Comparison of ENCODE assay signal across 8 cellular contexts in the genomic region with DNA sequence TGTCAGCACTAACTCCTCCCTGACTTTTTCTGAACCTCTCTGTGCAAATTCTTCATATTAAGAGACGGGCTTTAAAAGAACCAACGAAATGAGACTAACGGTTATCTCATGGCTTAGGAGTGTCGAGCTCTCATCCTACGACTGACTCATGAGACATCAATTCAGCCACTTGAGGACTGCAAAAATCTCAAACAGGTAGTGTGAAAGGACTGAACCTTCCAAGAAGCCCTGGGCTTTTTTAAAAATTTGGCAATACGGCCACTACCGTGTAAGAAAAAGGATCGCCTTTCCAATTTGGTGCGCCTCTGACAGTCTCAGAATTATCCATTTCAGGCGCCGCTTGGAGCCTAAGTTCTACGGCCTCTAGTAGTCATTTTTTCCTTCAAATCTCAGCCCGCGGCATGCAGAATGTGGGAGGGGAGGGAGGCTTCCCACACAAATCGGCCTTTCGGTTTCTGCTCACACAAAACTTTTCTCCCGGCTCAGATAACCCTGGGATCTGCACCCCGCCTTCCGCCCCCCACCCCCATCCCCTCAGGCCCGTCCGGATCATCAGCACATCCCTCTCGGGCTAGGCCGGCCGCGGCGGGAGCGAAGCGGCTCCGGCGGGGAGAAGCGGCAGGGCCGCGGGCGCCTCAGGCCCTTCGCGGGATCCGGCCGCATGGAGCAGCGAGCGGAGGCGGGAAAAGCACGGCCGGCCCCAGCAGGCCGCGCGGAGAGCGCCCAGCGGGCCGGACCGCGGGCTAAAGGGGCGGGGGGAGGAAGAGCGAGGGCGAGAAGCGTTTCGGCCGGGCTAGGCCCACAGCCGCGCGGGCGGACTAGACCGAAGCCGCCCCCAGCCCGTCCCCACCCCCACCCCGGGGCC. TPM values are rescaled to one million over a fixed set of nuclear protein-coding genes. Genes with fewer than 3 reads are reported as not detected.
A peak's percentile ranks its signal among the peaks of the same experiment; 100 is the strongest.
DNase-seq lines count a peak whose midpoint lies in the region; ATAC-seq and TF ChIP-seq lines count a peak whose summit lies in the region.

No MANE protein-coding gene starts in this region.

- H3K27ac ChIP-seq in OCI-LY1 (ENCODE audit: low read depth, low read length, poor library complexity, severe bottlenecking), result peak overlapping the region; percentile 70
- H3K27ac ChIP-seq in tibial nerve, result peak overlapping the region; percentile 91 to 99 (median 98)

- no peaks in the 10 kb centered on the region for H3F3A ChIP-seq in OCI-LY1 (ENCODE audit: insufficient read depth, low read length)

- TF ChIP-seq POLR2A in tibial nerve (IDR thresholded peaks at IDR 0.05), result no peak

- no peaks in the 10 kb centered on the region for H3K9me2 ChIP-seq in OCI-LY1 (ENCODE audit: low read depth, low read length)

- peak overlapping the region; percentile 93 for H3K4me3 ChIP-seq in OCI-LY1 (ENCODE audit: low read depth, low read length, poor library complexity, severe bottlenecking)
- peak overlapping the region; percentile 71 to 84 for H3K4me3 ChIP-seq in foreskin fibroblast (ENCODE audit: low read depth in 1 of 2, low read length in 2 of 2)
- peak overlapping the region; percentile 66 to 85 (median 79) for H3K4me3 ChIP-seq in tibial nerve

- H3K79me2 ChIP-seq in OCI-LY1 (ENCODE audit: insufficient read depth, low read length), result peaks cover 53% of the 10 kb centered on the region

- TF ChIP-seq CTCF in OCI-LY1 (IDR thresholded peaks at IDR 0.05; ENCODE audit: low read length) (no peak), foreskin fibroblast (IDR thresholded peaks at IDR 0.05; ENCODE audit: low read depth, low read length) (no peak), tibial nerve (IDR thresholded peaks at IDR 0.05) (no peak)

- H3K4me1 ChIP-seq in OCI-LY1 (ENCODE audit: insufficient read depth, low read length, severe bottlenecking) (peaks cover 47% of the 10 kb centered on the region), tibial nerve (peaks cover 0 to 53% (median 42%) of the 10 kb centered on the region in 4 donors)

- peaks cover 11% of the 10 kb centered on the region; the same call in 1 of the 2 replicates for H4K20me1 ChIP-seq in OCI-LY1 (ENCODE audit: insufficient read depth, low read length)

- peaks cover 41% of the 10 kb centered on the region for H3K4me1 Mint-ChIP-seq in activated T-helper 17 cell treated with anti-CD3 and anti-CD28 coated beads, Interleukin-2, amount 50 U/mL, for 72 hours

- H3K27me3 Mint-ChIP-seq in activated T-helper 17 cell treated with anti-CD3 and anti-CD28 coated beads, Interleukin-2, amount 50 U/mL, for 72 hours, result no peaks in the 10 kb centered on the region

- no peaks in the 10 kb centered on the region for H3K9me3 Mint-ChIP-seq in activated T-helper 17 cell treated with anti-CD3 and anti-CD28 coated beads, Interleukin-2, amount 50 U/mL, for 72 hours

- peak overlapping the region; percentile 99 for H3K4me2 ChIP-seq in OCI-LY1 (ENCODE audit: low read length)

- H3K9me3 ChIP-seq in OCI-LY1 (ENCODE audit: low read length) (no peaks in the 10 kb centered on the region), tibial nerve (no peaks in the 10 kb centered on the region)

- ATAC-seq in HG02678 (IDR thresholded peaks at IDR 0.05; ENCODE audit: unreplicated experiment), result peak; percentile 12
- peak; percentile 28 for ATAC-seq in activated T-helper 17 cell treated with anti-CD3 and anti-CD28 coated beads, Interleukin-2, amount 50 U/mL, for 72 hours (replicated peaks)

- H3K27ac Mint-ChIP-seq in activated T-helper 17 cell treated with anti-CD3 and anti-CD28 coated beads, Interleukin-2, amount 50 U/mL, for 72 hours, result peak overlapping the region; percentile 98

- peak overlapping the region; percentile 94 for H3K9ac ChIP-seq in OCI-LY1 (ENCODE audit: low read length)

- 0 to 1% methylated on average over 30 to 62 of the region's 65 CpGs for WGBS in tibial nerve, 2 donors

- no peak overlapping the region for H2AFZ ChIP-seq in OCI-LY1 (ENCODE audit: low read length)

- H3K36me3 ChIP-seq in OCI-LY1 (ENCODE audit: insufficient read depth, low read length) (peaks cover 25% of the 10 kb centered on the region; the same call in 1 of the 2 replicates), tibial nerve (no peaks in the 10 kb centered on the region)

- H3K27me3 ChIP-seq in OCI-LY1 (ENCODE audit: insufficient read depth, low read length) (no peaks in the 10 kb centered on the region), tibial nerve (no peaks in the 10 kb centered on the region)

- peak overlapping the region; percentile 99 for H3K4me3 Mint-ChIP-seq in activated T-helper 17 cell treated with anti-CD3 and anti-CD28 coated beads, Interleukin-2, amount 50 U/mL, for 72 hours

- peaks cover 50% of the 10 kb centered on the region for H3K36me3 Mint-ChIP-seq in activated T-helper 17 cell treated with anti-CD3 and anti-CD28 coated beads, Interleukin-2, amount 50 U/mL, for 72 hours (ENCODE audit: low read depth)

- DNase-seq in NCI-H2029 (lab: John Stamatoyannopoulos, UW) (peak; percentile 42), NCI-H2029 treated with DMSO at 0.1 percent for 48 hours (lab: John Stamatoyannopoulos, UW) (no peak), foreskin fibroblast (peak; percentile 44 to 67), non-pigmented ciliary epithelial cell (ENCODE audit: low read depth) (peak; percentile 70), tibial nerve (ENCODE audit: low spot score in 2 of 2) (peak in 1 of 2 donors; percentile 21)

- TF ChIP-seq EP300 in tibial nerve (IDR thresholded peaks at IDR 0.05), result no peak

RNA-seq across cellular contexts. Expression of a gene that starts 0.6 kb away (rescaled TPM):
- 100 to 1,000 TPM; 110 to 193 TPM for total RNA-seq in activated T-helper 17 cell treated with anti-CD3 and anti-CD28 coated beads, Interleukin-2, amount 50 U/mL, for 72 hours
- total RNA-seq in tibial nerve, result 10 to 100 TPM; 63.6 to 79.8 (median 74.1) TPM

RNA-seq across cellular contexts. Expression of a gene that starts 26.2 kb away (rescaled TPM):
- 10 to 100 TPM in 1 of 2 donors, 1 to 10 TPM in 1; 4.7 to 10.7 TPM for total RNA-seq in activated T-helper 17 cell treated with anti-CD3 and anti-CD28 coated beads, Interleukin-2, amount 50 U/mL, for 72 hours
- 10 to 100 TPM; 22.8 to 35.0 (median 30.2) TPM for total RNA-seq in tibial nerve
